In genomic region chr18:30618567-30618966, GRCh38 we compare ENCODE assay signal across 19 cellular contexts.
"Had no signal": no experiment of that assay in that cellular context is flagged by ENCODE, and none has a peak within 500 bp of the region (broad histone marks: within the 10 kb centered on the region; RNA-seq: fewer than 3 reads in every experiment).

No MANE protein-coding gene starts in this region.

- H3K9me3 ChIP-seq: heart left ventricle, ovary, suprapubic skin, tibial artery, upper lobe of left lung, uterus had no signal

- H3K27me3 ChIP-seq: heart left ventricle, ovary, suprapubic skin, tibial artery, upper lobe of left lung, uterus had no signal

- H3K4me1 Mint-ChIP-seq: naive thymus-derived CD4-positive, alpha-beta T cell had no signal

- H3K4me2 ChIP-seq: smooth muscle cell had no signal

- H3K36me3 ChIP-seq: heart left ventricle, ovary, suprapubic skin, tibial artery, upper lobe of left lung, uterus had no signal

- H3K27me3 Mint-ChIP-seq: naive thymus-derived CD4-positive, alpha-beta T cell had no signal

- H3K4me3 ChIP-seq: coronary artery, heart left ventricle, lung, ovary, smooth muscle cell, suprapubic skin, tibial artery, upper lobe of left lung, uterus had no signal

- ATAC-seq: heart left ventricle; left colon; left ventricle myocardium superior; naive thymus-derived CD4-positive, alpha-beta T cell; right cardiac atrium; stimulated activated naive CD8-positive, alpha-beta T cell treated with anti-CD3 and anti-CD28 coated beads, Interleukin-15, Interleukin-2, amounts not matched to agents 100 U/mL and 50 U/mL, for 24 hours had no signal

- H3K27ac Mint-ChIP-seq: naive thymus-derived CD4-positive, alpha-beta T cell had no signal

- DNase-seq: effector CD4-positive, alpha-beta T cell; heart left ventricle; hippocampal formation; left colon; left ventricle myocardium superior; mesenchymal stem cell; naive thymus-derived CD4-positive, alpha-beta T cell; nucleus accumbens; ovary; right cardiac atrium; stimulated activated CD4-positive, alpha-beta T cell treated with anti-CD3 and anti-CD28 coated beads, Interleukin-2, amount 100 ng/mL, for 48 hours; stimulated activated naive CD8-positive, alpha-beta T cell treated with anti-CD3 and anti-CD28 coated beads, Interleukin-15, Interleukin-2, amounts not matched to agents 100 U/mL and 50 U/mL, for 24 hours; tibial artery; upper lobe of left lung; uterus had no signal

- H3K4me3 Mint-ChIP-seq: naive thymus-derived CD4-positive, alpha-beta T cell had no signal

- H3K27ac ChIP-seq: coronary artery, heart left ventricle, ovary, suprapubic skin, tibial artery, upper lobe of left lung, uterus had no signal

- H3K4me1 ChIP-seq: heart left ventricle, suprapubic skin, tibial artery, upper lobe of left lung, uterus had no signal
